14 cellular contexts compared by ENCODE assay signal in genomic region chr11:62082292-62082657, GRCh38. TPM values are rescaled to one million over a fixed set of nuclear protein-coding genes. Genes with fewer than 3 reads are reported as not detected.
DNase-seq lines count a peak whose midpoint lies in the region; ATAC-seq and TF ChIP-seq lines count a peak whose summit lies in the region.
"Had no signal": no experiment of that assay in that cellular context is flagged by ENCODE, and none has a peak within 500 bp of the region (broad histone marks: within the 10 kb centered on the region; RNA-seq: fewer than 3 reads in every experiment).

No MANE protein-coding gene starts in this region.

- peaks cover 3% of the 10 kb centered on the region for H3K27me3 Mint-ChIP-seq in neural progenitor cell (ENCODE audit: insufficient read depth, low read depth)
- H3K27me3 Mint-ChIP-seq: stimulated activated naive CD8-positive, alpha-beta T cell treated with anti-CD3 and anti-CD28 coated beads, Interleukin-15, amount 100 ng/mL, for 72 hours had no signal

- no peak overlapping the region for H3K4me3 ChIP-seq in HEK293 (ENCODE audit: low read depth, low read length)
- no peak overlapping the region for H3K4me3 ChIP-seq in neural progenitor cell
- H3K4me3 ChIP-seq: heart right ventricle, tibial artery had no signal

- H3K36me3 ChIP-seq in HEK293 (ENCODE audit: control insufficient read depth in 2 of 2, insufficient read depth in 1 of 2, low read length in 2 of 2) (no peaks in the 10 kb centered on the region), neural progenitor cell (no peaks in the 10 kb centered on the region)
- H3K36me3 ChIP-seq: heart right ventricle, tibial artery had no signal

- peaks cover 4% of the 10 kb centered on the region for H3K9me3 Mint-ChIP-seq in neural progenitor cell
- H3K9me3 Mint-ChIP-seq: activated naive CD4-positive, alpha-beta T cell treated with anti-CD3 and anti-CD28 coated beads for 36 hours; activated T-cell treated with anti-CD3 and anti-CD28 coated beads, Interleukin-2, amount 50 U/mL, for 4 hours; stimulated activated naive CD8-positive, alpha-beta T cell treated with anti-CD3 and anti-CD28 coated beads, Interleukin-15, amount 100 ng/mL, for 72 hours had no signal

- H3K9ac ChIP-seq in neural progenitor cell = no peak overlapping the region

- H3K36me3 Mint-ChIP-seq in neural progenitor cell = no peaks in the 10 kb centered on the region

- H3K27me3 ChIP-seq in neural progenitor cell = no peaks in the 10 kb centered on the region
- H3K27me3 ChIP-seq: heart right ventricle, tibial artery had no signal

- ATAC-seq in stimulated activated naive CD8-positive, alpha-beta T cell treated with anti-CD3 and anti-CD28 coated beads, Interleukin-15, Interleukin-2, amounts not matched to agents 100 U/mL and 50 U/mL, for 24 hours = no peak

- no peaks in the 10 kb centered on the region for H3F3A ChIP-seq in neural progenitor cell (ENCODE audit: low read depth)

- DNase-seq in neural progenitor cell (ENCODE audit: low spot score) = no peak
- no peak for DNase-seq in NOMO-1 treated with dmso at 0.1 percent for 144 hours (lab: John Stamatoyannopoulos, UW; ENCODE audit: unreplicated experiment)
- DNase-seq in stimulated activated naive CD8-positive, alpha-beta T cell treated with anti-CD3 and anti-CD28 coated beads, Interleukin-15, Interleukin-2, amounts not matched to agents 100 U/mL and 50 U/mL, for 24 hours = no peak
- no peak for DNase-seq in NCI-H345 (lab: John Stamatoyannopoulos, UW)

- H3K79me2 ChIP-seq in neural progenitor cell (ENCODE audit: low read depth) = no peaks in the 10 kb centered on the region

- POLR2A ChIA-PET in HEK293 (lab: Yijun Ruan, JAX) = interaction anchor here (0.6 to 1.8 kb wide), 7 partner anchors 115 to 799 kb away, joined by 3 to 8 read pairs (median 4); partner anchors contain the start of gene FTH1

- H3K4me1 Mint-ChIP-seq in neural progenitor cell = no peaks in the 10 kb centered on the region

- H2AFZ ChIP-seq in neural progenitor cell (replicated peaks) = no peak overlapping the region

- H3K9me3 ChIP-seq in HEK293 (ENCODE audit: control insufficient read depth, insufficient read depth, low read depth, low read length) (no peaks in the 10 kb centered on the region), neural progenitor cell (ENCODE audit: low read depth) (peaks cover 3% of the 10 kb centered on the region)
- H3K9me3 ChIP-seq: tibial artery had no signal

- H4K20me1 ChIP-seq in neural progenitor cell (ENCODE audit: low read depth) = no peaks in the 10 kb centered on the region

- no peak overlapping the region for H3K27ac Mint-ChIP-seq in neural progenitor cell
- H3K27ac Mint-ChIP-seq: activated naive CD4-positive, alpha-beta T cell treated with anti-CD3 and anti-CD28 coated beads for 36 hours; H9; T-helper 17 cell had no signal

- H3K4me2 ChIP-seq in neural progenitor cell = no peak overlapping the region

- H3K4me1 ChIP-seq in HEK293 (ENCODE audit: control insufficient read depth, insufficient read depth, low read length) = no peaks in the 10 kb centered on the region
- no peaks in the 10 kb centered on the region for H3K4me1 ChIP-seq in neural progenitor cell
- H3K4me1 ChIP-seq: tibial artery had no signal

- CTCF ChIA-PET in HEK293 (lab: Yijun Ruan, JAX) = interaction anchor here (0.5 to 11.2 kb wide), 60 partner anchors 9 to 383 kb away, joined by 3 to 258 read pairs (median 6); partner anchors contain the start of genes BEST1, FADS1, FADS3 and FEN1

- peak overlapping the region; percentile 42 for H3K4me3 Mint-ChIP-seq in neural progenitor cell
- H3K4me3 Mint-ChIP-seq: activated naive CD4-positive, alpha-beta T cell treated with anti-CD3 and anti-CD28 coated beads for 36 hours; H9 had no signal

- TF ChIP-seq CTCF in C4-2B (conservative IDR thresholded peaks at IDR 0.05) (peak; percentile 51), HEK293 (tag by site-specific recombination; IDR thresholded peaks at IDR 0.05) (no peak), VCaP (conservative IDR thresholded peaks at IDR 0.05) (peak; percentile 62), neural progenitor cell (IDR thresholded peaks at IDR 0.05) (no peak)

- H3K27ac ChIP-seq in C4-2B (no peak overlapping the region), HEK293 (ENCODE audit: extremely low read depth, low read depth, low read length) (no peak overlapping the region), VCaP (peak overlapping the region; percentile 78), neural progenitor cell (no peak overlapping the region)
- H3K27ac ChIP-seq: tibial artery had no signal

TF ChIP-seq in HEK293, 187 proteins besides CTCF, POLR2A, EP300 and RAD21:
- no peak for TF ChIP-seq ZNF707 (tag by site-specific recombination; IDR thresholded peaks at IDR 0.05)
- TF ChIP-seq ZNF501 (tag by site-specific recombination; IDR thresholded peaks at IDR 0.05) = 0 out of 2 replicates have a peak, but pooled peaks have one; percentile 6

RNA-seq across cellular contexts. Expression of gene INCENP, which starts 41.5 kb away (rescaled TPM):
- total RNA-seq in neural progenitor cell (ENCODE audit: low replicate concordance) = 73.9 and 135 TPM in 2 replicates

Comparison
In these comparisons a context has a peak if more than half of its experiments do, and no peak if none do; other contexts are left out.
1. CTCF ChIP-seq: peak in C4-2B (single experiment) and VCaP (single experiment); none in HEK293 (single experiment) and neural progenitor cell (single experiment).